ENCODE assay signal across 14 cellular contexts in genomic region chr7:50497968-50498367, GRCh38. TPM values are rescaled to one million over a fixed set of nuclear protein-coding genes. Genes with fewer than 3 reads are reported as not detected.
A peak's percentile ranks its signal among the peaks of the same experiment; 100 is the strongest.
DNase-seq lines count a peak whose midpoint lies in the region; TF ChIP-seq lines count a peak whose summit lies in the region.
"Had no signal": no experiment of that assay in that cellular context is flagged by ENCODE, and none has a peak within 500 bp of the region (broad histone marks: within the 10 kb centered on the region; RNA-seq: fewer than 3 reads in every experiment).

No MANE protein-coding gene starts in this region.

- no peaks in the 10 kb centered on the region for H4K20me1 ChIP-seq in smooth muscle cell (ENCODE audit: low read depth)

- H3K4me2 ChIP-seq in smooth muscle cell = peak overlapping the region; percentile 77
- H3K4me2 ChIP-seq: GM23338 had no signal

- peaks cover 10% of the 10 kb centered on the region for H3F3A ChIP-seq in smooth muscle cell (ENCODE audit: low read depth)

- H3K27me3 ChIP-seq in smooth muscle cell (ENCODE audit: low read depth) = no peaks in the 10 kb centered on the region

- H3K36me3 ChIP-seq in smooth muscle cell (ENCODE audit: low read depth) = no peaks in the 10 kb centered on the region
- H3K36me3 ChIP-seq: thoracic aorta had no signal

- H3K4me3 ChIP-seq in fibroblast of the aortic adventitia (ENCODE audit: low read depth, low read length) (no peak overlapping the region), smooth muscle cell (no peak overlapping the region)
- H3K4me3 ChIP-seq: GM23338, thoracic aorta had no signal

- no peak overlapping the region for H2AFZ ChIP-seq in smooth muscle cell (ENCODE audit: low read depth)
- H2AFZ ChIP-seq: GM23338 had no signal

- no peak overlapping the region for H3K9ac ChIP-seq in smooth muscle cell (ENCODE audit: low read depth)

- TF ChIP-seq CTCF in VCaP (conservative IDR thresholded peaks at IDR 0.05) = no peak
- no peak for TF ChIP-seq CTCF in fibroblast of the aortic adventitia (IDR thresholded peaks at IDR 0.05; ENCODE audit: insufficient read depth, low read length)
- TF ChIP-seq CTCF in smooth muscle cell (IDR thresholded peaks at IDR 0.05; ENCODE audit: borderline replicate concordance, insufficient read depth, poor library complexity, severe bottlenecking) = no peak

- peaks cover 8% of the 10 kb centered on the region for H3K4me1 ChIP-seq in smooth muscle cell (ENCODE audit: low read depth)

- no peaks in the 10 kb centered on the region for H3K9me3 ChIP-seq in smooth muscle cell (replicated peaks; ENCODE audit: low read depth)
- H3K9me3 ChIP-seq: thoracic aorta had no signal

- peak; percentile 11 for DNase-seq in HS-5 (ENCODE audit: low read depth)
- peak; percentile 76 for DNase-seq in fibroblast of the aortic adventitia (ENCODE audit: low read depth)
- no peak for DNase-seq in smooth muscle cell (lab: John Stamatoyannopoulos, UW; ENCODE audit: unreplicated experiment)
- no peak for DNase-seq in activated effector memory CD4-positive, alpha-beta T cell treated with anti-CD3 and anti-CD28 coated beads, Interleukin-2, amount 50 U/mL, for 16 hours
- no peak for DNase-seq in inferior parietal cortex (ENCODE audit: extremely low spot score)
- no peak for DNase-seq in activated CD4-positive, alpha-beta T cell treated with anti-CD3 and anti-CD28 coated beads, Interleukin-2, amount 50 U/mL, for 1 hour
- DNase-seq: activated CD4-positive, alpha-beta T cell treated with anti-CD3 and anti-CD28 coated beads, Interleukin-2, amount 10 ng/mL, durations not matched to agents 24 days and 14 days; activated naive CD4-positive, alpha-beta T cell treated with anti-CD3 and anti-CD28 coated beads for 36 hours; MV-4-11; NCI-H2029 treated with DMSO at 0.1 percent for 48 hours; NCI-H510A had no signal

- H3K27ac ChIP-seq in VCaP (peak overlapping the region; percentile 68; the same call in 1 of the 2 replicates), smooth muscle cell (ENCODE audit: low read depth) (peak overlapping the region; percentile 84)
- H3K27ac ChIP-seq: thoracic aorta had no signal

- no peaks in the 10 kb centered on the region for H3K79me2 ChIP-seq in smooth muscle cell (ENCODE audit: low read depth)

- WGBS in smooth muscle cell (ENCODE audit: low lambda C conversion rate) = 61% methylated on average over 5 of the region's 5 CpGs

RNA-seq across cellular contexts. Expression of gene FIGNL1, which starts 47.8 kb away (rescaled TPM):
- 9.3 and 33.6 TPM in 2 replicates for total RNA-seq in fibroblast of the aortic adventitia (ENCODE audit: low replicate concordance)
- total RNA-seq in smooth muscle cell = 10.8 and 23.7 TPM in 2 replicates
- 6.3 and 7.4 TPM in 2 replicates for polyA plus RNA-seq in smooth muscle cell

Comparison
In these comparisons a context has a peak if more than half of its experiments do, and no peak if none do; other contexts are left out.
1. DNase-seq: peak in HS-5 (single experiment) and fibroblast of the aortic adventitia (single experiment); none in smooth muscle cell (single experiment), activated effector memory CD4-positive, alpha-beta T cell treated with anti-CD3 and anti-CD28 coated beads, Interleukin-2, amount 50 U/mL, for 16 hours (single experiment), inferior parietal cortex (single experiment) and activated CD4-positive, alpha-beta T cell treated with anti-CD3 and anti-CD28 coated beads, Interleukin-2, amount 50 U/mL, for 1 hour (single experiment).